ENCODE assay signal across 8 cellular contexts in genomic region chr12:57229041-57229633, GRCh38. TPM values are rescaled to one million over a fixed set of nuclear protein-coding genes. Genes with fewer than 3 reads are reported as not detected.
A peak's percentile ranks its signal among the peaks of the same experiment; 100 is the strongest.
DNase-seq lines count a peak whose midpoint lies in the region; ATAC-seq and TF ChIP-seq lines count a peak whose summit lies in the region.

No MANE protein-coding gene starts in this region.

- H3K4me3 ChIP-seq in CD8-positive, alpha-beta T cell (ENCODE audit: low read depth, low read length) = peak overlapping the region; percentile 63
- H3K4me3 ChIP-seq in H7 (ENCODE audit: insufficient read depth, low read depth, low read length) (peak overlapping the region; percentile 14), SK-N-SH (ENCODE audit: low read depth in 2 of 2, low read length in 1 of 2) (peak overlapping the region; percentile 88 to 94), esophagus squamous epithelium (peak overlapping the region; percentile 67 to 84 (median 70)), skin epidermis (peak overlapping the region; percentile 56 to 75 (median 63))

- peaks cover 58% of the 10 kb centered on the region for H3K4me1 ChIP-seq in CD8-positive, alpha-beta T cell (ENCODE audit: insufficient read depth, low read length)
- H3K4me1 ChIP-seq in SK-N-SH (ENCODE audit: control insufficient read depth in 1 of 2, insufficient read depth in 2 of 2, low read depth in 1 of 2, low read length in 1 of 2) = peaks cover 0 to 19% of the 10 kb centered on the region in 2 experiments; a peak in 1 of 4 replicates
- peaks cover 27 to 88% (median 28%) of the 10 kb centered on the region in 3 donors for H3K4me1 ChIP-seq in esophagus squamous epithelium

- peak overlapping the region; percentile 32 for H3K27ac Mint-ChIP-seq in CD8-positive, alpha-beta T cell

- H3K27me3 ChIP-seq in CD8-positive, alpha-beta T cell (ENCODE audit: insufficient read depth, low read length) = peaks cover 22% of the 10 kb centered on the region
- H3K27me3 ChIP-seq in H7 (ENCODE audit: control insufficient read depth, insufficient read depth, low read length) (peaks cover 33% of the 10 kb centered on the region), SK-N-SH (ENCODE audit: insufficient read depth) (no peaks in the 10 kb centered on the region), esophagus squamous epithelium (peaks cover 0 to 31% (median 7%) of the 10 kb centered on the region in 4 donors)

- H3K4me1 Mint-ChIP-seq in CD8-positive, alpha-beta T cell (ENCODE audit: low read depth) = peaks cover 48% of the 10 kb centered on the region

- H3K4me3 Mint-ChIP-seq in CD8-positive, alpha-beta T cell = peak overlapping the region; percentile 92

- peak overlapping the region; percentile 96; the same call in 1 of the 2 replicates for H3K9ac ChIP-seq in SK-N-SH

- H4K20me1 ChIP-seq in SK-N-SH (ENCODE audit: insufficient read depth) = no peaks in the 10 kb centered on the region

- POLR2A ChIA-PET in CD8-positive, alpha-beta T cell (lab: Charles Lee) = interaction anchor here (0.7 to 2.1 kb wide), 6 partner anchors 10 to 32 kb away, joined by 3 to 11 read pairs (median 6); no protein-coding TSS in a partner anchor
- POLR2A ChIA-PET in SK-N-SH (lab: Yijun Ruan, JAX) = interaction anchor here (0.6 to 2.6 kb wide), 6 partner anchors 9 to 290 kb away, joined by 3 to 43 read pairs (median 3); no protein-coding TSS in a partner anchor

- no peak for TF ChIP-seq CTCF in CD8-positive, alpha-beta T cell (IDR thresholded peaks at IDR 0.05)
- TF ChIP-seq CTCF in SK-N-SH (IDR thresholded peaks at IDR 0.05) (no peak), esophagus squamous epithelium (IDR thresholded peaks at IDR 0.05) (peak in 4 of 6 experiments; percentile 25 to 40 (median 30))

- no peak overlapping the region for H3K27ac ChIP-seq in CD8-positive, alpha-beta T cell (ENCODE audit: low read depth, low read length)
- H3K27ac ChIP-seq in SK-N-SH (ENCODE audit: low read depth in 2 of 2, low read length in 1 of 2) = peak overlapping the region in 1 of 2 experiments; percentile 87; a peak in 2 of 4 replicates
- peak overlapping the region in 3 of 4 donors; percentile 77 to 85 (median 78) for H3K27ac ChIP-seq in esophagus squamous epithelium
- H3K27ac ChIP-seq in skin epidermis = peak overlapping the region in 15 of 21 experiments; percentile 15 to 92 (median 83)

- TF ChIP-seq EP300 in SK-N-SH (IDR thresholded peaks at IDR 0.05; ENCODE audit: borderline replicate concordance in 1 of 2, low read depth in 1 of 2, low read length in 1 of 2) = no peak

- peak overlapping the region; percentile 98 for H3K4me2 ChIP-seq in SK-N-SH

- no peaks in the 10 kb centered on the region for H3K9me3 Mint-ChIP-seq in CD8-positive, alpha-beta T cell

- H2AFZ ChIP-seq in SK-N-SH (ENCODE audit: low read depth) = peak overlapping the region; percentile 91

- CTCF ChIA-PET in CD8-positive, alpha-beta T cell (lab: Charles Lee) = interaction anchor here (1.3 to 13.2 kb wide), 5 partner anchors 10 to 226 kb away, joined by 3 to 302 read pairs (median 9); partner anchors contain the start of genes INHBE and NXPH4
- CTCF ChIA-PET in SK-N-SH (lab: Yijun Ruan, JAX) = interaction anchor here (0.7 to 31.5 kb wide), 7 partner anchors 11 to 234 kb away, joined by 3 to 937 read pairs (median 6); partner anchors contain the start of gene NXPH4

- TF ChIP-seq RAD21 in SK-N-SH (IDR thresholded peaks at IDR 0.05; ENCODE audit: low read length) = no peak

- H3K36me3 ChIP-seq in CD8-positive, alpha-beta T cell (ENCODE audit: insufficient read depth, low read length) = peaks cover 23% of the 10 kb centered on the region
- H3K36me3 ChIP-seq in H7 (replicated peaks; ENCODE audit: control insufficient read depth, insufficient read depth, low read length) (peaks cover 34% of the 10 kb centered on the region), SK-N-SH (replicated peaks in 1 of 2; ENCODE audit: control insufficient read depth in 1 of 2, insufficient read depth in 2 of 2, low read length in 1 of 2) (peaks cover 22 to 29% of the 10 kb centered on the region in 2 experiments), esophagus squamous epithelium (peaks cover 15 to 35% (median 27%) of the 10 kb centered on the region in 3 donors)

- TF ChIP-seq POLR2A in esophagus squamous epithelium (IDR thresholded peaks at IDR 0.05) = no peak

- peaks cover 28% of the 10 kb centered on the region for H3K79me2 ChIP-seq in SK-N-SH (ENCODE audit: insufficient read depth)

- no peaks in the 10 kb centered on the region for H3K9me2 ChIP-seq in SK-N-SH

- H3K27me3 Mint-ChIP-seq in CD8-positive, alpha-beta T cell (ENCODE audit: low read depth) = peaks cover 24% of the 10 kb centered on the region

- H3K36me3 Mint-ChIP-seq in CD8-positive, alpha-beta T cell = peaks cover 38% of the 10 kb centered on the region

- no peaks in the 10 kb centered on the region for H3F3A ChIP-seq in SK-N-SH (replicated peaks; ENCODE audit: insufficient read depth)

- ATAC-seq in CD8-positive, alpha-beta T cell = peak; percentile 16

- 12% methylated on average over 9 of the region's 9 CpGs for WGBS in SK-N-SH (ENCODE audit: low lambda C conversion rate)
- 8 to 12% methylated on average over 9 of the region's 9 CpGs for WGBS in esophagus squamous epithelium, 2 donors

- intact Hi-C loops in CD8-positive, alpha-beta T cell (cut with DNase I, micrococcal nuclease) = loop anchor here in 1 of 2 experiments (1.0 to 2.0 kb wide), 3 partner anchors 10 to 292 kb away; partner anchors contain the start of gene DDIT3
- intact Hi-C loops in esophagus squamous epithelium (cut with DNase I) = no loop called here

- peak in 1 of 7 experiments; percentile 18 for DNase-seq in CD8-positive, alpha-beta T cell
- no peak for DNase-seq in H7
- DNase-seq in SK-N-SH = no peak
- DNase-seq in esophagus squamous epithelium (lab: John Stamatoyannopoulos, UW) = no peak
- no peak for DNase-seq in 8988T
- DNase-seq in T1000 (lab: John Stamatoyannopoulos, UW) = no peak
- no peak for DNase-seq in HPDE6-E6E7 (ENCODE audit: extremely low spot score)

- H3K9me3 ChIP-seq in CD8-positive, alpha-beta T cell (ENCODE audit: low read length) = no peaks in the 10 kb centered on the region
- H3K9me3 ChIP-seq in SK-N-SH = no peaks in the 10 kb centered on the region
- H3K9me3 ChIP-seq in esophagus squamous epithelium = no peaks in the 10 kb centered on the region

TF ChIP-seq in SK-N-SH, 30 proteins besides CTCF, POLR2A, EP300 and RAD21:
- TF ChIP-seq NFIC (IDR thresholded peaks at IDR 0.05; ENCODE audit: borderline replicate concordance) (no peak), FOSL2 (IDR thresholded peaks at IDR 0.05; ENCODE audit: borderline replicate concordance, low read depth) (no peak)

RNA-seq across cellular contexts. Expression of gene SHMT2, which starts 0.4 kb away (rescaled TPM):
- 10 to 100 TPM; 14.2 to 18.6 TPM for total RNA-seq in CD8-positive, alpha-beta T cell
- 355 and 399 TPM in 2 replicates for total RNA-seq in H7 (2014; rRNA removed; shearing (Covaris generic))
- polyA plus RNA-seq in SK-N-SH (2012; rRNA removed) = 181 and 204 TPM in 2 replicates
- 86.1 and 133 TPM in 2 replicates for polyA plus RNA-seq in SK-N-SH (2012; cell fraction: cytosol; rRNA removed)
- 206 and 207 TPM in 2 replicates for polyA plus RNA-seq in SK-N-SH (2012; cell fraction: nucleus; rRNA removed)
- total RNA-seq in esophagus squamous epithelium = 100 to 1,000 TPM in 1 of 4 donors, 10 to 100 TPM in 3; 56.1 to 104 (median 76.6) TPM

RNA-seq across cellular contexts. Expression of gene NXPH4, which starts 12.5 kb away (rescaled TPM):
- 1 to 10 TPM; 1.4 to 1.7 TPM for total RNA-seq in CD8-positive, alpha-beta T cell
- total RNA-seq in H7 (2014; rRNA removed; shearing (Covaris generic)) = 0.74 and 2.2 TPM in 2 replicates
- 0.18 and 0.31 TPM in 2 replicates for polyA plus RNA-seq in SK-N-SH (2012; rRNA removed)
- polyA plus RNA-seq in SK-N-SH (2012; cell fraction: cytosol; rRNA removed) = 0.12 and 0.24 TPM in 2 replicates
- 0.25 and 0.45 TPM in 2 replicates for polyA plus RNA-seq in SK-N-SH (2012; cell fraction: nucleus; rRNA removed)
- total RNA-seq in esophagus squamous epithelium = 1 to 10 TPM in 2 of 4 donors, under 1 TPM in 2; 0.21 to 5.0 (median 2.5) TPM

RNA-seq across cellular contexts. Expression of gene STAC3, which starts 21.9 kb away (rescaled TPM):
- total RNA-seq in CD8-positive, alpha-beta T cell = 1 to 10 TPM in 1 of 2 experiments, under 1 TPM in 1; 0.54 to 1.5 TPM
- total RNA-seq in H7 (2014; rRNA removed; shearing (Covaris generic)) = 0.90 and 1.6 TPM in 2 replicates
- 0.63 and 0.76 TPM in 2 replicates for polyA plus RNA-seq in SK-N-SH (2012; rRNA removed)
- polyA plus RNA-seq in SK-N-SH (2012; cell fraction: cytosol; rRNA removed) = 0.38 and 0.51 TPM in 2 replicates
- 5.4 and 7.1 TPM in 2 replicates for polyA plus RNA-seq in SK-N-SH (2012; cell fraction: nucleus; rRNA removed)
- under 1 TPM; 0.29 to 0.95 (median 0.47) TPM for total RNA-seq in esophagus squamous epithelium

Comparison
In these comparisons a context has a peak if more than half of its experiments do, and no peak if none do; other contexts are left out.
1. H3K4me3 ChIP-seq: peak in every context shown above with its lines; median percentile 91 in SK-N-SH; 70 in esophagus squamous epithelium; 63 in CD8-positive, alpha-beta T cell; 63 in skin epidermis; 14 in H7.
2. CTCF ChIP-seq: peak in esophagus squamous epithelium (4 of 6); none in CD8-positive, alpha-beta T cell (single experiment) and SK-N-SH (single experiment).